Comparison of ENCODE assay signal across 18 cellular contexts in genomic region chr20:17663040-17663399, GRCh38. TPM values are rescaled to one million over a fixed set of nuclear protein-coding genes. Genes with fewer than 3 reads are reported as not detected.
DNase-seq lines count a peak whose midpoint lies in the region; ATAC-seq and TF ChIP-seq lines count a peak whose summit lies in the region.
"Had no signal": no experiment of that assay in that cellular context is flagged by ENCODE, and none has a peak within 500 bp of the region (broad histone marks: within the 10 kb centered on the region; RNA-seq: fewer than 3 reads in every experiment).

No MANE protein-coding gene starts in this region.

- DNase-seq in RPMI7951 (ENCODE audit: low read depth) (peak; percentile 44), head of caudate nucleus (peak in 32 of 42 donors; percentile 30 to 78 (median 56)), suprapubic skin (ENCODE audit: low spot score in 2 of 2) (peak in 1 of 2 donors; percentile 51), ACHN (no peak), erythroblast (lab: John Stamatoyannopoulos, UW) (no peak), upper lobe of right lung (no peak)
- no peak for DNase-seq in natural killer cell treated with Interleukin-12 subunit alpha and Interleukin-12 subunit beta and Interleukin-15 and Interleukin-18, amount 100 ng/mL, for 72 hours (ENCODE audit: low spot score)
- DNase-seq: activated gamma-delta T cell treated with Interleukin-2 at 50 U/mL for 16 hours, NCI-H1417 treated with DMSO at 0.1 percent for 48 hours, NCI-H69, T-helper 9 cell had no signal

- H3K36me3 ChIP-seq in suprapubic skin (peaks cover 13% of the 10 kb centered on the region), upper lobe of right lung (peaks cover 14% of the 10 kb centered on the region)

- intact Hi-C loops in head of caudate nucleus (cut with DNase I), result no loop called here
- intact Hi-C loops in upper lobe of right lung (cut with DNase I), result no loop called here

- ATAC-seq in natural killer cell treated with Interleukin-12 subunit alpha and Interleukin-12 subunit beta and Interleukin-15 and Interleukin-18, amount 100 ng/mL, for 72 hours, result no peak
- ATAC-seq in upper lobe of right lung (no peak), HG02678 (IDR thresholded peaks at IDR 0.05; ENCODE audit: unreplicated experiment) (no peak)

- H3K27me3 Mint-ChIP-seq in natural killer cell treated with Interleukin-12 subunit alpha and Interleukin-12 subunit beta and Interleukin-15 and Interleukin-18, amount 100 ng/mL, for 72 hours, result no peaks in the 10 kb centered on the region
- H3K27me3 Mint-ChIP-seq: activated CD4-positive, alpha-beta memory T cell treated with anti-CD3 and anti-CD28 coated beads, Interleukin-2, amount 10 ng/mL, durations not matched to agents 7 days and 5 days had no signal

- TF ChIP-seq CTCF in suprapubic skin (IDR thresholded peaks at IDR 0.05) (no peak), upper lobe of right lung (IDR thresholded peaks at IDR 0.05) (no peak)

- H3K36me3 Mint-ChIP-seq in natural killer cell treated with Interleukin-12 subunit alpha and Interleukin-12 subunit beta and Interleukin-15 and Interleukin-18, amount 100 ng/mL, for 72 hours, result peaks cover 27% of the 10 kb centered on the region

- H3K4me1 Mint-ChIP-seq in natural killer cell treated with Interleukin-12 subunit alpha and Interleukin-12 subunit beta and Interleukin-15 and Interleukin-18, amount 100 ng/mL, for 72 hours (ENCODE audit: low read depth in 2 of 2), result peaks cover 69 to 87% of the 10 kb centered on the region in 2 donors

- H3K9me3 Mint-ChIP-seq in natural killer cell treated with Interleukin-12 subunit alpha and Interleukin-12 subunit beta and Interleukin-15 and Interleukin-18, amount 100 ng/mL, for 72 hours, result peaks cover 3% of the 10 kb centered on the region

- H3K27ac ChIP-seq in suprapubic skin (peak overlapping the region; percentile 67), upper lobe of right lung (no peak overlapping the region)
- H3K27ac ChIP-seq: neutrophil, RWPE1 had no signal

- TF ChIP-seq EP300 in suprapubic skin (IDR thresholded peaks at IDR 0.05), result no peak

- H3K4me3 Mint-ChIP-seq in natural killer cell treated with Interleukin-12 subunit alpha and Interleukin-12 subunit beta and Interleukin-15 and Interleukin-18, amount 100 ng/mL, for 72 hours, result peak overlapping the region; percentile 80
- H3K4me3 Mint-ChIP-seq: activated CD4-positive, alpha-beta memory T cell treated with anti-CD3 and anti-CD28 coated beads, Interleukin-2, amount 10 ng/mL, durations not matched to agents 7 days and 5 days; CD14-positive monocyte had no signal

- in situ Hi-C loops in ACHN (cut with HindIII; ENCODE audit: low pct_ligation_motif_present, low pct_unique_long_range_greater_than_20kb, low sequenced_read_pairs), result no loop called here

- H3K4me3 ChIP-seq in suprapubic skin (no peak overlapping the region), upper lobe of right lung (no peak overlapping the region)
- H3K4me3 ChIP-seq: heart left ventricle had no signal

- 84% methylated on average over 13 of the region's 13 CpGs for WGBS in suprapubic skin

- peaks cover 38% of the 10 kb centered on the region for H3K4me1 ChIP-seq in suprapubic skin
- peaks cover 28% of the 10 kb centered on the region for H3K4me1 ChIP-seq in upper lobe of right lung

- H3K9me3 ChIP-seq in suprapubic skin, result no peaks in the 10 kb centered on the region
- no peaks in the 10 kb centered on the region for H3K9me3 ChIP-seq in upper lobe of right lung
- H3K9me3 ChIP-seq: neutrophil had no signal

- TF ChIP-seq POLR2A in suprapubic skin (IDR thresholded peaks at IDR 0.05) (no peak), erythroblast (IDR thresholded peaks at IDR 0.05; ENCODE audit: low read length) (no peak)

- H3K27ac Mint-ChIP-seq in natural killer cell treated with Interleukin-12 subunit alpha and Interleukin-12 subunit beta and Interleukin-15 and Interleukin-18, amount 100 ng/mL, for 72 hours, result peak overlapping the region; percentile 93 to 96

- H3K27me3 ChIP-seq in suprapubic skin (no peaks in the 10 kb centered on the region), upper lobe of right lung (no peaks in the 10 kb centered on the region)
- H3K27me3 ChIP-seq: heart left ventricle, neutrophil had no signal

RNA-seq across cellular contexts. Expression of gene RRBP1, which starts 19.0 kb away (rescaled TPM):
- total RNA-seq in RPMI7951 (2014; rRNA removed; shearing (Covaris generic)), result 86.9 and 116 TPM in 2 replicates
- 100 to 1,000 TPM; 113 to 134 TPM for total RNA-seq in natural killer cell treated with Interleukin-12 subunit alpha and Interleukin-12 subunit beta and Interleukin-15 and Interleukin-18, amount 100 ng/mL, for 72 hours
- total RNA-seq in suprapubic skin (10 to 100 TPM; 37.5 to 52.3 (median 41.3) TPM), upper lobe of right lung (166 TPM)

RNA-seq across cellular contexts. Expression of gene BANF2, which starts 36.7 kb away (rescaled TPM):
- not detected in 2 replicates for total RNA-seq in RPMI7951 (2014; rRNA removed; shearing (Covaris generic))
- not detected for total RNA-seq in natural killer cell treated with Interleukin-12 subunit alpha and Interleukin-12 subunit beta and Interleukin-15 and Interleukin-18, amount 100 ng/mL, for 72 hours
- total RNA-seq in suprapubic skin (not detected), upper lobe of right lung (not detected)
- total RNA-seq: activated CD4-positive, alpha-beta memory T cell treated with anti-CD3 and anti-CD28 coated beads, Interleukin-2, amount 10 ng/mL, durations not matched to agents 7 days and 5 days; heart left ventricle; IMR-90 had no signal

Comparison
In these comparisons a context has a peak if more than half of its experiments do, and no peak if none do; other contexts are left out.
1. DNase-seq: peak in RPMI7951 (single experiment) and head of caudate nucleus (32 of 42); none in natural killer cell treated with Interleukin-12 subunit alpha and Interleukin-12 subunit beta and Interleukin-15 and Interleukin-18, amount 100 ng/mL, for 72 hours (single experiment), ACHN (single experiment), erythroblast (0 of 2) and upper lobe of right lung (single experiment).